In genomic region chr7:47978790-47979144, GRCh38 we compare ENCODE assay signal across 8 cellular contexts. TPM values are rescaled to one million over a fixed set of nuclear protein-coding genes. Genes with fewer than 3 reads are reported as not detected.
DNase-seq lines count a peak whose midpoint lies in the region; ATAC-seq and TF ChIP-seq lines count a peak whose summit lies in the region.

No MANE protein-coding gene starts in this region.

- peaks cover 16 to 25% of the 10 kb centered on the region in 2 donors for H3K36me3 Mint-ChIP-seq in naive B cell

- H3K4me2 ChIP-seq in KMS-11, result peak overlapping the region; percentile 94

- no peaks in the 10 kb centered on the region for H3K27me3 Mint-ChIP-seq in naive B cell

- H3K36me3 ChIP-seq in ACC112 (ENCODE audit: insufficient read depth, low read length) (peaks cover 21% of the 10 kb centered on the region), KMS-11 (ENCODE audit: insufficient read depth) (no peaks in the 10 kb centered on the region), colonic mucosa (peaks cover 9% of the 10 kb centered on the region)

- H4K20me1 ChIP-seq in KMS-11 (ENCODE audit: insufficient read depth), result no peaks in the 10 kb centered on the region

- no peak for TF ChIP-seq CTCF in KMS-11 (conservative IDR thresholded peaks at IDR 0.05; ENCODE audit: low read depth, low read length)
- TF ChIP-seq CTCF in colonic mucosa (IDR thresholded peaks at IDR 0.05), result no peak

- H3K9me3 ChIP-seq in colonic mucosa, result no peaks in the 10 kb centered on the region

- H3K9ac ChIP-seq in KMS-11 (peak overlapping the region; percentile 62; the same call in 1 of the 2 replicates), colonic mucosa (ENCODE audit: low read depth in 2 of 2, low read length in 2 of 2) (peak overlapping the region; percentile 87 to 93)

- H3K27me3 ChIP-seq in ACC112 (ENCODE audit: insufficient read depth, low read length), result no peaks in the 10 kb centered on the region
- H3K27me3 ChIP-seq in KMS-11 (ENCODE audit: insufficient read depth, low read depth), result no peaks in the 10 kb centered on the region
- no peaks in the 10 kb centered on the region for H3K27me3 ChIP-seq in colonic mucosa

- peak overlapping the region; percentile 99 for H3K4me3 ChIP-seq in ACC112 (ENCODE audit: low read depth, low read length)
- no peak overlapping the region for H3K4me3 ChIP-seq in KMS-11 (IDR thresholded peaks at IDR 0.05; ENCODE audit: insufficient read depth, low read depth, low read length)
- peak overlapping the region; percentile 62 for H3K4me3 ChIP-seq in colonic mucosa

- H3K79me2 ChIP-seq in ACC112 (ENCODE audit: control insufficient read depth, insufficient read depth, low read length, unreplicated experiment) (peaks cover 21% of the 10 kb centered on the region), KMS-11 (ENCODE audit: insufficient read depth, low read depth) (peaks cover 19% of the 10 kb centered on the region; the same call in 1 of the 2 replicates)

- peak overlapping the region; percentile 89 to 100 (median 98) for H3K4me3 Mint-ChIP-seq in naive B cell

- H3K4me1 ChIP-seq in ACC112 (ENCODE audit: control insufficient read depth, insufficient read depth, low read length, unreplicated experiment), result peaks cover 16% of the 10 kb centered on the region
- peaks cover 13% of the 10 kb centered on the region for H3K4me1 ChIP-seq in KMS-11 (ENCODE audit: low read depth, poor library complexity, severe bottlenecking)
- H3K4me1 ChIP-seq in colonic mucosa, result no peaks in the 10 kb centered on the region

- intact Hi-C loops in colonic mucosa (cut with DNase I), result no loop called here

- peaks cover 21 to 35% (median 31%) of the 10 kb centered on the region in 3 donors for H3K4me1 Mint-ChIP-seq in naive B cell

- no peaks in the 10 kb centered on the region for H3K9me3 Mint-ChIP-seq in naive B cell

- DNase-seq in colonic mucosa, result no peak
- DNase-seq in naive B cell, result no peak
- DNase-seq in NK-92 treated with Interleukin-12 subunit alpha and Interleukin-12 subunit beta, amount 100 ng/mL, for 24 hours (lab: John Stamatoyannopoulos, UW), result no peak
- DNase-seq in NCI-H526 (lab: John Stamatoyannopoulos, UW), result no peak
- DNase-seq in occipital lobe (lab: John Stamatoyannopoulos, UW), result no peak
- no peak for DNase-seq in NCI-H1694 treated with DMSO at 0.1 percent for 48 hours (lab: John Stamatoyannopoulos, UW)

- peak overlapping the region; percentile 95 to 100 (median 99) for H3K27ac Mint-ChIP-seq in naive B cell

- ATAC-seq in naive B cell (ENCODE audit: low read depth in 2 of 2), result no peak

- H2AFZ ChIP-seq in ACC112 (ENCODE audit: low read length, unreplicated experiment), result peak overlapping the region; percentile 95
- peak overlapping the region; percentile 52; the same call in 1 of the 2 replicates for H2AFZ ChIP-seq in KMS-11 (ENCODE audit: low read depth)

- peak overlapping the region; percentile 90 for H3K27ac ChIP-seq in ACC112 (ENCODE audit: low read depth, low read length)
- H3K27ac ChIP-seq in KMS-11, result peak overlapping the region; percentile 68
- H3K27ac ChIP-seq in colonic mucosa, result peak overlapping the region; percentile 69

RNA-seq across cellular contexts. Expression of gene HUS1, which starts 0.6 kb away (rescaled TPM):
- total RNA-seq in colonic mucosa, result 10 to 100 TPM; 31.6 to 33.2 TPM
- polyA plus RNA-seq in naive B cell (ENCODE audit: low read depth in 6 of 6), result 10 to 100 TPM; 34.1 to 57.3 (median 43.5) TPM
- 21.1 TPM for total RNA-seq in occipital lobe

RNA-seq across cellular contexts. Expression of gene PKD1L1, which starts 30.5 kb away (rescaled TPM):
- total RNA-seq in colonic mucosa, result 1 to 10 TPM in 1 of 2 donors, under 1 TPM in 1; 0.40 to 1.2 TPM
- polyA plus RNA-seq in naive B cell (ENCODE audit: low read depth in 6 of 6), result under 1 TPM in 3 of 6 donors, not detected in 3; 0.05 to 0.30 (median 0.15) TPM
- total RNA-seq in occipital lobe, result 0.62 TPM

RNA-seq across cellular contexts. Expression of gene SUN3, which starts 50.1 kb away (rescaled TPM):
- total RNA-seq in colonic mucosa, result not detected
- 1 to 10 TPM in 1 of 6 donors, not detected in 5; 1.0 TPM for polyA plus RNA-seq in naive B cell (ENCODE audit: low read depth in 6 of 6)
- total RNA-seq in occipital lobe, result not detected

RNA-seq across cellular contexts. Expression of gene C7orf57, which starts 56.6 kb away (rescaled TPM):
- under 1 TPM in 1 of 2 donors, not detected in 1; 0.24 TPM for total RNA-seq in colonic mucosa
- not detected for polyA plus RNA-seq in naive B cell (ENCODE audit: low read depth in 6 of 6)
- total RNA-seq in occipital lobe, result 0.78 TPM
